8 cellular contexts compared by ENCODE assay signal in genomic region chr1:1306661-1307260, GRCh38. TPM values are rescaled to one million over a fixed set of nuclear protein-coding genes. Genes with fewer than 3 reads are reported as not detected.
A peak's percentile ranks its signal among the peaks of the same experiment; 100 is the strongest.
DNase-seq lines count a peak whose midpoint lies in the region; ATAC-seq, FAIRE-seq and TF ChIP-seq lines count a peak whose summit lies in the region.

No MANE protein-coding gene starts in this region.

- H3K36me3 Mint-ChIP-seq in GM23338 (ENCODE audit: low read depth) (peaks cover 6% of the 10 kb centered on the region), T-helper 17 cell (ENCODE audit: low read depth) (no peaks in the 10 kb centered on the region)

- H3K4me3 ChIP-seq in GM23338: peak overlapping the region; percentile 90
- H3K4me3 ChIP-seq in fibroblast of villous mesenchyme (ENCODE audit: low read depth, low read length): peak overlapping the region; percentile 76
- peak overlapping the region; percentile 94 for H3K4me3 ChIP-seq in skeletal muscle satellite cell (ENCODE audit: low read length)

- H3K9ac ChIP-seq in skeletal muscle satellite cell (ENCODE audit: low read depth, low read length): peak overlapping the region; percentile 83

- no peak for TF ChIP-seq CTCF in GM23338 (conservative IDR thresholded peaks at IDR 0.05; ENCODE audit: low read depth in 2 of 2)
- no peak for TF ChIP-seq CTCF in fibroblast of villous mesenchyme (IDR thresholded peaks at IDR 0.05; ENCODE audit: insufficient read depth, low read depth, low read length)

- H3K9me2 ChIP-seq in GM23338 (ENCODE audit: insufficient read depth): no peaks in the 10 kb centered on the region

- no peak overlapping the region for H3K27ac ChIP-seq in GM23338 (ENCODE audit: low read depth)

- H3K4me3 Mint-ChIP-seq in GM23338 (peak overlapping the region; percentile 80), T-helper 17 cell (peak overlapping the region; percentile 90)

- H4K20me1 ChIP-seq in GM23338 (replicated peaks; ENCODE audit: insufficient read depth): no peaks in the 10 kb centered on the region; the same call in 1 of the 2 replicates

- no peak for DNase-seq in GM23338 (ENCODE audit: low spot score)
- DNase-seq in T-helper 17 cell: no peak
- no peak for DNase-seq in fibroblast of villous mesenchyme (ENCODE audit: low read depth)
- no peak for DNase-seq in SKM-1 (lab: John Stamatoyannopoulos, UW; ENCODE audit: unreplicated experiment)
- DNase-seq in RCC 7860 (ENCODE audit: low spot score): no peak

- H3K4me1 Mint-ChIP-seq in GM23338: peaks cover 20% of the 10 kb centered on the region; the same call in 2 of the 3 replicates
- peaks cover 17% of the 10 kb centered on the region for H3K4me1 Mint-ChIP-seq in T-helper 17 cell

- H3K27me3 ChIP-seq in GM23338 (ENCODE audit: insufficient read depth): no peaks in the 10 kb centered on the region
- no peaks in the 10 kb centered on the region for H3K27me3 ChIP-seq in skeletal muscle satellite cell (ENCODE audit: control insufficient read depth, insufficient read depth, low read length)

- H3K27ac Mint-ChIP-seq in GM23338 (no peak overlapping the region), T-helper 17 cell (peak overlapping the region; percentile 16)

- no peaks in the 10 kb centered on the region for H3K9me3 Mint-ChIP-seq in GM23338

- FAIRE-seq in RCC 7860 (lab: Jason Lieb, UNC): no peak

- H3K27me3 Mint-ChIP-seq in GM23338 (ENCODE audit: insufficient read depth, low read depth, poor library complexity) (peaks cover 20% of the 10 kb centered on the region), T-helper 17 cell (no peaks in the 10 kb centered on the region)

- no peaks in the 10 kb centered on the region for H3K9me3 ChIP-seq in T-helper 17 cell (ENCODE audit: control insufficient read depth, low read length, poor library complexity, severe bottlenecking)
- no peaks in the 10 kb centered on the region for H3K9me3 ChIP-seq in skeletal muscle satellite cell (replicated peaks; ENCODE audit: low read length)

- H3K4me2 ChIP-seq in GM23338: peak overlapping the region; percentile 87
- H3K4me2 ChIP-seq in skeletal muscle satellite cell (ENCODE audit: low read length): peak overlapping the region; percentile 94

- ATAC-seq in GM23338 (no peak), T-helper 17 cell (no peak), HG02571 (IDR thresholded peaks at IDR 0.05; ENCODE audit: unreplicated experiment) (no peak), HG03280 (IDR thresholded peaks at IDR 0.05; ENCODE audit: unreplicated experiment) (no peak)

- H3F3A ChIP-seq in GM23338 (replicated peaks; ENCODE audit: low read depth): peaks cover 8% of the 10 kb centered on the region; the same call in 1 of the 2 replicates

- H3K36me3 ChIP-seq in GM23338 (ENCODE audit: insufficient read depth) (no peaks in the 10 kb centered on the region), skeletal muscle satellite cell (ENCODE audit: insufficient read depth, low read length) (peaks cover 25% of the 10 kb centered on the region)

- H3K4me1 ChIP-seq in GM23338 (ENCODE audit: insufficient read depth): peaks cover 7% of the 10 kb centered on the region; the same call in 1 of the 2 replicates
- H3K4me1 ChIP-seq in skeletal muscle satellite cell (ENCODE audit: control insufficient read depth, insufficient read depth, low read length): peaks cover 43% of the 10 kb centered on the region

- H2AFZ ChIP-seq in GM23338: no peak overlapping the region

- peaks cover 5% of the 10 kb centered on the region; the same call in 1 of the 2 replicates for H3K79me2 ChIP-seq in GM23338 (replicated peaks; ENCODE audit: insufficient read depth)

TF ChIP-seq in GM23338, 12 proteins besides CTCF, POLR2A, EP300 and RAD21:
- no peak for TF ChIP-seq ETS1 (IDR thresholded peaks at IDR 0.05)

RNA-seq across cellular contexts. Expression of gene ACAP3, which starts 1.0 kb away (rescaled TPM):
- total RNA-seq in GM23338 (2014; rRNA removed; shearing (Covaris generic)): 27.7 and 31.9 TPM in 2 replicates
- 6.4 and 8.1 TPM in 2 replicates for polyA plus RNA-seq in GM23338 (2016; fragmentation: Nextera tagmentation; extraction: Ambion mirVana)
- total RNA-seq in T-helper 17 cell (10 to 100 TPM; 63.5 to 66.2 TPM), fibroblast of villous mesenchyme (43.2 and 54.8 TPM in 2 replicates)
- total RNA-seq in skeletal muscle satellite cell (2012; rRNA removed): 30.9 and 34.5 TPM in 2 replicates

RNA-seq across cellular contexts. Expression of gene PUSL1, which starts 1.6 kb away (rescaled TPM):
- total RNA-seq in GM23338 (2014; rRNA removed; shearing (Covaris generic)): 49.9 and 55.8 TPM in 2 replicates
- polyA plus RNA-seq in GM23338 (2016; fragmentation: Nextera tagmentation; extraction: Ambion mirVana): 41.5 and 43.9 TPM in 2 replicates
- total RNA-seq in T-helper 17 cell (10 to 100 TPM; 10.6 to 14.9 TPM), fibroblast of villous mesenchyme (25.0 and 36.7 TPM in 2 replicates)
- total RNA-seq in skeletal muscle satellite cell (2012; rRNA removed): 42.1 and 52.4 TPM in 2 replicates

RNA-seq across cellular contexts. Expression of gene INTS11, which starts 17.7 kb away (rescaled TPM):
- 140 and 161 TPM in 2 replicates for total RNA-seq in GM23338 (2014; rRNA removed; shearing (Covaris generic))
- polyA plus RNA-seq in GM23338 (2016; fragmentation: Nextera tagmentation; extraction: Ambion mirVana): 102 and 110 TPM in 2 replicates
- total RNA-seq in T-helper 17 cell: 100 to 1,000 TPM; 130 to 132 TPM
- 57.9 and 61.2 TPM in 2 replicates for total RNA-seq in fibroblast of villous mesenchyme
- 71.5 and 74.3 TPM in 2 replicates for total RNA-seq in skeletal muscle satellite cell (2012; rRNA removed)

RNA-seq across cellular contexts. Expression of gene CPTP, which starts 17.8 kb away (rescaled TPM):
- 12.9 and 13.5 TPM in 2 replicates for total RNA-seq in GM23338 (2014; rRNA removed; shearing (Covaris generic))
- polyA plus RNA-seq in GM23338 (2016; fragmentation: Nextera tagmentation; extraction: Ambion mirVana): 8.1 and 8.2 TPM in 2 replicates
- total RNA-seq in T-helper 17 cell (10 to 100 TPM; 14.3 to 15.7 TPM), fibroblast of villous mesenchyme (11.7 and 13.2 TPM in 2 replicates)
- 12.2 and 17.5 TPM in 2 replicates for total RNA-seq in skeletal muscle satellite cell (2012; rRNA removed)

RNA-seq across cellular contexts. Expression of gene TAS1R3, which starts 24.3 kb away (rescaled TPM):
- 0.14 TPM in 1 of 2 replicates, not detected in the other for total RNA-seq in GM23338 (2014; rRNA removed; shearing (Covaris generic))
- 0.12 TPM in 1 of 2 replicates, not detected in the other for polyA plus RNA-seq in GM23338 (2016; fragmentation: Nextera tagmentation; extraction: Ambion mirVana)
- total RNA-seq in T-helper 17 cell: under 1 TPM; 0.72 to 0.96 TPM
- total RNA-seq in fibroblast of villous mesenchyme: under 0.01 TPM in 2 replicates
- under 0.01 and 0.44 TPM in 2 replicates for total RNA-seq in skeletal muscle satellite cell (2012; rRNA removed)
